In genomic region chr6:4870821-4871494, GRCh38 we compare ENCODE assay signal across 22 cellular contexts.
A peak's percentile ranks its signal among the peaks of the same experiment; 100 is the strongest.
DNase-seq lines count a peak whose midpoint lies in the region; ATAC-seq and TF ChIP-seq lines count a peak whose summit lies in the region.
"Had no signal": no experiment of that assay in that cellular context is flagged by ENCODE, and none has a peak within 500 bp of the region (broad histone marks: within the 10 kb centered on the region; RNA-seq: fewer than 3 reads in every experiment).

No MANE protein-coding gene starts in this region.

- H3K4me2 ChIP-seq in HCT116 (ENCODE audit: low read length): no peak overlapping the region
- H3K4me2 ChIP-seq in SK-N-SH: no peak overlapping the region

- H3F3A ChIP-seq in SK-N-SH (replicated peaks; ENCODE audit: insufficient read depth): peaks cover 11% of the 10 kb centered on the region

- no TSS peak for BruUV-seq in HCT116 (replicated peaks; lab: Mats Ljungman, UMichigan)

- intact Hi-C loops in HCT116 (cut with micrococcal nuclease) (no loop called here), left cardiac atrium (cut with DNase I) (no loop called here)

- H3K27ac ChIP-seq in HCT116 (ENCODE audit: low read depth, low read length) (no peak overlapping the region), SK-N-SH (ENCODE audit: low read depth in 2 of 2, low read length in 1 of 2) (no peak overlapping the region)
- H3K27ac ChIP-seq: esophagus muscularis mucosa, tibial artery had no signal

- TF ChIP-seq POLR2A in HCT116 (IDR thresholded peaks at IDR 0.05; ENCODE audit: borderline replicate concordance, extremely low read depth, insufficient read depth, insufficient read length): no peak

- peak; percentile 43 for DNase-seq in AG08395 (ENCODE audit: low spot score)
- no peak for DNase-seq in HCT116 (ENCODE audit: low read depth, low spot score)
- peak; percentile 9 for DNase-seq in adipocyte (ENCODE audit: low read depth)
- peak; percentile 44 for DNase-seq in fibroblast of villous mesenchyme (ENCODE audit: low read depth)
- no peak for DNase-seq in left cardiac atrium
- DNase-seq in activated CD4-positive, CD25-positive, alpha-beta regulatory T cell (lab: John Stamatoyannopoulos, UW): no peak
- DNase-seq in SK-N-SH: no peak
- no peak for DNase-seq in DMS 273 treated with DMSO at 0.1 percent for 48 hours (lab: John Stamatoyannopoulos, UW)
- DNase-seq: activated CD4-positive, alpha-beta T cell treated with anti-CD3 and anti-CD28 coated beads for 4 hours; C1 segment of cervical spinal cord; effector CD8-positive, alpha-beta T cell; kidney glomerular epithelial cell; mammary epithelial cell; naive B cell; NCI-H1105; NCI-H2029; right cardiac atrium; stimulated activated naive CD8-positive, alpha-beta T cell treated with anti-CD3 and anti-CD28 coated beads, Interleukin-15, amount 100 ng/mL, for 72 hours; T-helper 1 cell; tibial artery had no signal

- peaks cover 98% of the 10 kb centered on the region for H3K79me2 ChIP-seq in HCT116 (ENCODE audit: insufficient read depth, low read length)
- H3K79me2 ChIP-seq in SK-N-SH (ENCODE audit: insufficient read depth): peaks cover 81% of the 10 kb centered on the region

- H4K20me1 ChIP-seq in HCT116 (ENCODE audit: insufficient read depth) (peaks cover 16% of the 10 kb centered on the region; the same call in 1 of the 2 replicates), SK-N-SH (ENCODE audit: insufficient read depth) (peaks cover 54% of the 10 kb centered on the region)

- TF ChIP-seq RAD21 in HCT116 (IDR thresholded peaks at IDR 0.05; ENCODE audit: low read depth): no peak
- TF ChIP-seq RAD21 in SK-N-SH (IDR thresholded peaks at IDR 0.05; ENCODE audit: low read length): no peak

- no peaks in the 10 kb centered on the region for H3K9me3 ChIP-seq in HCT116 (ENCODE audit: control insufficient read depth in 1 of 2, insufficient read depth in 1 of 2, low read depth in 1 of 2, low read length in 2 of 2)
- peaks cover 12% of the 10 kb centered on the region for H3K9me3 ChIP-seq in adipocyte (ENCODE audit: control insufficient read depth, low read length)
- peaks cover 12% of the 10 kb centered on the region for H3K9me3 ChIP-seq in SK-N-SH

- H3K4me3 ChIP-seq in HCT116 (replicated peaks in 1 of 2; ENCODE audit: low read depth in 1 of 2, low read length in 2 of 2) (no peak overlapping the region), adipocyte (ENCODE audit: low read length) (no peak overlapping the region), fibroblast of villous mesenchyme (ENCODE audit: low read depth, low read length) (no peak overlapping the region), SK-N-SH (ENCODE audit: low read depth in 2 of 2, low read length in 1 of 2) (no peak overlapping the region)
- H3K4me3 ChIP-seq: esophagus muscularis mucosa, tibial artery had no signal

- no peak overlapping the region for H2AFZ ChIP-seq in HCT116 (ENCODE audit: low read depth, low read length, poor library complexity, severe bottlenecking)
- no peak overlapping the region for H2AFZ ChIP-seq in SK-N-SH (ENCODE audit: low read depth)

- POLR2A ChIA-PET in HCT116 (lab: Charles Lee): no interaction called here
- POLR2A ChIA-PET in SK-N-SH (lab: Yijun Ruan, JAX): no interaction called here

- no peak for ATAC-seq in HCT116
- no peak for ATAC-seq in left cardiac atrium
- ATAC-seq: activated naive CD4-positive, alpha-beta T cell treated with anti-CD3 and anti-CD28 coated beads, Interleukin-2, amount 50 U/mL, for 72 hours; right cardiac atrium; stimulated activated naive CD8-positive, alpha-beta T cell treated with anti-CD3 and anti-CD28 coated beads, Interleukin-15, amount 100 ng/mL, for 72 hours had no signal

- H3K9me2 ChIP-seq in HCT116 (ENCODE audit: insufficient read depth) (no peaks in the 10 kb centered on the region), SK-N-SH (no peaks in the 10 kb centered on the region)

- TF ChIP-seq EP300 in SK-N-SH (IDR thresholded peaks at IDR 0.05; ENCODE audit: borderline replicate concordance in 1 of 2, low read depth in 1 of 2, low read length in 1 of 2): no peak

- RAD21 ChIA-PET in HCT116 (lab: Charles Lee; ENCODE audit: low non-redundant PET in 1 of 2, low total read pairs in 2 of 2, uncharacterized antibody in 2 of 2, unreplicated experiment in 2 of 2): no interaction called here

- H3K9ac ChIP-seq in HCT116 (ENCODE audit: low read length) (no peak overlapping the region), adipocyte (ENCODE audit: low read length) (no peak overlapping the region), SK-N-SH (no peak overlapping the region)

- CTCF ChIA-PET in HCT116 (lab: Charles Lee): no interaction called here
- CTCF ChIA-PET in SK-N-SH (lab: Yijun Ruan, JAX): no interaction called here

- H3K36me3 ChIP-seq in HCT116 (ENCODE audit: control insufficient read depth in 1 of 2, insufficient read depth in 2 of 2, low read length in 2 of 2) (no peaks in the 10 kb centered on the region), adipocyte (ENCODE audit: control insufficient read depth, insufficient read depth, low read length, severe bottlenecking) (no peaks in the 10 kb centered on the region), SK-N-SH (replicated peaks in 1 of 2; ENCODE audit: control insufficient read depth in 1 of 2, insufficient read depth in 2 of 2, low read length in 1 of 2) (peaks cover 2 to 15% of the 10 kb centered on the region in 2 experiments)
- H3K36me3 ChIP-seq: esophagus muscularis mucosa, tibial artery had no signal

- WGBS in SK-N-SH (ENCODE audit: low lambda C conversion rate): 97% methylated on average over 3 of the region's 3 CpGs

- peaks cover 2 to 9% of the 10 kb centered on the region in 2 experiments; a peak in 3 of 4 replicates for H3K4me1 ChIP-seq in HCT116 (ENCODE audit: control insufficient read depth in 1 of 2, insufficient read depth in 2 of 2, low read length in 2 of 2)
- H3K4me1 ChIP-seq in adipocyte (ENCODE audit: control insufficient read depth, insufficient read depth, low read length): no peaks in the 10 kb centered on the region
- H3K4me1 ChIP-seq in SK-N-SH (ENCODE audit: control insufficient read depth in 1 of 2, insufficient read depth in 2 of 2, low read depth in 1 of 2, low read length in 1 of 2): no peaks in the 10 kb centered on the region; a peak in 1 of 4 replicates

- no peaks in the 10 kb centered on the region for H3K27me3 ChIP-seq in HCT116 (ENCODE audit: insufficient read depth, low read length)
- no peaks in the 10 kb centered on the region for H3K27me3 ChIP-seq in adipocyte (replicated peaks; ENCODE audit: control insufficient read depth, insufficient read depth, low read length)
- no peaks in the 10 kb centered on the region for H3K27me3 ChIP-seq in SK-N-SH (ENCODE audit: insufficient read depth)
- H3K27me3 ChIP-seq: esophagus muscularis mucosa, tibial artery had no signal

- no peak for TF ChIP-seq CTCF in HCT116 (IDR thresholded peaks at IDR 0.05 in 2 of 3, conservative IDR thresholded peaks at IDR 0.05 in 1 of 3; ENCODE audit: borderline replicate concordance in 1 of 3, insufficient read depth in 1 of 3, low read depth in 2 of 3, low read length in 2 of 3)
- no peak for TF ChIP-seq CTCF in fibroblast of villous mesenchyme (IDR thresholded peaks at IDR 0.05; ENCODE audit: insufficient read depth, low read depth, low read length)
- TF ChIP-seq CTCF in SK-N-SH (IDR thresholded peaks at IDR 0.05): no peak

TF ChIP-seq in HCT116, 20 proteins besides CTCF, POLR2A, EP300 and RAD21:
- TF ChIP-seq FOSL1 (IDR thresholded peaks at IDR 0.05; ENCODE audit: low read depth): peak; percentile 10; the same call in 1 of the 2 replicates
- no peak for TF ChIP-seq JUND (IDR thresholded peaks at IDR 0.05)
- no peak for TF ChIP-seq EZH2phosphoT487 (IDR thresholded peaks at IDR 0.05; ENCODE audit: borderline replicate concordance)
- TF ChIP-seq SP1 (IDR thresholded peaks at IDR 0.05; ENCODE audit: low read depth): no peak

TF ChIP-seq in SK-N-SH, 30 proteins besides CTCF, POLR2A, EP300 and RAD21 (continues in another document):
- TF ChIP-seq FOXM1 (IDR thresholded peaks at IDR 0.05; ENCODE audit: low read depth) (no peak), RXRA (IDR thresholded peaks at IDR 0.05; ENCODE audit: borderline replicate concordance, low read depth) (no peak), RFX5 (IDR thresholded peaks at IDR 0.05; ENCODE audit: low read length) (no peak), REST (IDR thresholded peaks at IDR 0.05; ENCODE audit: low read depth, low read length) (no peak), SMC3 (IDR thresholded peaks at IDR 0.05; ENCODE audit: low read depth, low read length) (no peak), ELF1 (IDR thresholded peaks at IDR 0.05) (no peak), FOXJ3 (CRISPR knock-in tag; IDR thresholded peaks at IDR 0.05) (no peak), RCOR1 (IDR thresholded peaks at IDR 0.05; ENCODE audit: low read length) (no peak), EZH2phosphoT487 (IDR thresholded peaks at IDR 0.05; ENCODE audit: borderline replicate concordance, low read depth) (no peak), CHD2 (IDR thresholded peaks at IDR 0.05; ENCODE audit: low read length, partially characterized antibody) (no peak)

Comparison
In these comparisons a context has a peak if more than half of its experiments do, and no peak if none do; other contexts are left out.
1. DNase-seq: peak in AG08395 (single experiment), adipocyte (single experiment) and fibroblast of villous mesenchyme (single experiment); none in HCT116 (single experiment), left cardiac atrium (single experiment), activated CD4-positive, CD25-positive, alpha-beta regulatory T cell (0 of 4), SK-N-SH (single experiment) and DMS 273 treated with DMSO at 0.1 percent for 48 hours (single experiment).